10 cellular contexts compared by ENCODE assay signal in the genomic region with DNA sequence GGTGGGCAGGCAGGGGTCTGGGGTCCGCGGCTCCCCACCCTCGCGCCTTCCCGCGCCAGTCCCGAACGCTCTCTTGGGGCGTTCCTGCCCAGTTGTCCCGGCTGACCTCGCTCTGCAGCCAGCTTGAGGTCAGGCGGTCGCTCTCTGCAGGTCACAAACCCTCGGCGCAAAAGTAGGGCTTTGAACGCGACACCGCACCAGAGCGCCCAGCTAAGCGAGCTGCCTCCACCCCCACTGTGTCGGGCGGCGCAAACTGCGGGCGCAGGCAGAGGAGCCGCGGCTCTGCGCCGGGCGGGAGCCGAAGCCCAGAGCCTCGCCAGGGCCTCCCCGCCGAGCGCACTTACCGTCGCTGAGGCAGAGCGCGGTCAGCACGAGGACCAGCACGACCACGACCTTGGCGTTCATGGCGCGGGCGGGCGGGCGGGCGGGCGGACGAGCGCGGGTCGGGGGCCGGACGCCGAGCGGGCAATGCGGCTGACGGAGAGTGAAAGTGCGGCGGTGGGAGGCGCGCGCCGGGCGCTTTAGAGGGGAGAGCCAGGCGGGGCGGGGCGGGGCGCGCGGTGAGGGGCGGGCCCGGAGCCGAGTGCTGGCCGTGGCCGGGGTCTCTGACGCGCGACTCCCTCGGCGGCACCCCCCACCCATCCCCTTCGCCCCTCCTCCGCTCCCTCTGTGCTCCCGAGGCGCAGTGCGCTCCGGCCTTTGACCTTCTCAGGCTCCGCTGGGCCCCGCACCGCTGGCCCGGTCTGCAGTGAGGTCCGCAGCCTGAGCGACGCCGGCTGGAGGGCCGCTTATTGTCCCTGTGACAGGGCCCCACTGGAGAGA. TPM values are rescaled to one million over a fixed set of nuclear protein-coding genes. Genes with fewer than 3 reads are reported as not detected.
DNase-seq lines count a peak whose midpoint lies in the region; ATAC-seq and TF ChIP-seq lines count a peak whose summit lies in the region.
"Had no signal": no experiment of that assay in that cellular context is flagged by ENCODE, and none has a peak within 500 bp of the region (broad histone marks: within the 10 kb centered on the region; RNA-seq: fewer than 3 reads in every experiment).

CXCL12 (minus strand) TSS at position 497 of the 822 bp plus-strand sequence; CDS start at position 405, 92 bp downstream.

- no peaks in the 10 kb centered on the region for H3K36me3 ChIP-seq in ES-I3 (ENCODE audit: insufficient read depth, low read length)
- peaks cover 0 to 13% (median 0%) of the 10 kb centered on the region in 9 donors for H3K36me3 ChIP-seq in heart right ventricle

- peak; percentile 25 to 77 (median 52) for ATAC-seq in heart right ventricle
- no peak for ATAC-seq in GM18858 (IDR thresholded peaks at IDR 0.05; ENCODE audit: unreplicated experiment)
- ATAC-seq in GM18505 (IDR thresholded peaks at IDR 0.05; ENCODE audit: unreplicated experiment), result no peak

- TF ChIP-seq POLR2A in GM18505 (IDR thresholded peaks at IDR 0.05; ENCODE audit: borderline replicate concordance, extremely low read depth, insufficient read depth, insufficient read length), result no peak

- H3K9ac ChIP-seq in ES-I3 (ENCODE audit: low read depth, low read length), result peak within 1 kb of the TSS; percentile 73

- H3K4me3 ChIP-seq in WI38 (ENCODE audit: low read depth, low read length) (peak within 1 kb of the TSS; percentile 52), heart right ventricle (peak within 1 kb of the TSS; percentile 52 to 95 (median 72)), retinal pigment epithelial cell (ENCODE audit: low read length) (peak within 1 kb of the TSS; percentile 37)

- H3K4me1 ChIP-seq in ES-I3 (ENCODE audit: insufficient read depth, low read length), result peaks cover 21% of the 10 kb centered on the region
- H3K4me1 ChIP-seq in heart right ventricle, result peaks cover 3 to 65% (median 35%) of the 10 kb centered on the region in 9 donors

- H3K9me3 ChIP-seq in ES-I3 (ENCODE audit: control insufficient read depth, insufficient read depth, low read length), result no peaks in the 10 kb centered on the region
- no peaks in the 10 kb centered on the region for H3K9me3 ChIP-seq in heart right ventricle

- TF ChIP-seq CTCF in WI38 (IDR thresholded peaks at IDR 0.05; ENCODE audit: low read depth, low read length), result no peak
- TF ChIP-seq CTCF in heart right ventricle (IDR thresholded peaks at IDR 0.05), result no peak
- no peak for TF ChIP-seq CTCF in retinal pigment epithelial cell (conservative IDR thresholded peaks at IDR 0.05; ENCODE audit: low read depth, low read length)

- DNase-seq in heart right ventricle (peak; percentile 59 to 73), retinal pigment epithelial cell (ENCODE audit: low read depth) (no peak), D341Med (ENCODE audit: low spot score) (no peak)
- no peak for DNase-seq in stimulated activated CD4-positive, alpha-beta T cell treated with anti-CD3 and anti-CD28 coated beads, Interleukin-4, amount 100 ng/mL, for 4 hours

- H3K27ac ChIP-seq in heart right ventricle, result peak within 1 kb of the TSS; percentile 27 to 92 (median 80)

- intact Hi-C loops in heart right ventricle (cut with DNase I), result loop anchor here (2.0 to 10.0 kb wide), 16 partner anchors 68 to 713 kb away; no protein-coding TSS in a partner anchor

- H3K27me3 ChIP-seq in heart right ventricle, result peaks cover 0 to 48% (median 0%) of the 10 kb centered on the region in 7 donors

- 1% methylated on average over 73 to 98 of the region's 98 CpGs for WGBS in heart right ventricle, 2 donors

RNA-seq across cellular contexts. Expression of gene CXCL12, which starts in this region (rescaled TPM):
- 100 to 1,000 TPM in 7 of 10 donors, 10 to 100 TPM in 3; 54.2 to 275 (median 145) TPM for total RNA-seq in heart right ventricle
- polyA plus RNA-seq in heart right ventricle, result 10 to 100 TPM; 53.7 to 89.4 TPM
- total RNA-seq: HT1080 had no signal
- polyA plus RNA-seq: keratinocyte had no signal

Comparison
In these comparisons a context has a peak if more than half of its experiments do, and no peak if none do; other contexts are left out.
1. ATAC-seq: peak in heart right ventricle (8 of 8); none in GM18858 (single experiment) and GM18505 (single experiment).
2. DNase-seq: peak in heart right ventricle (2 of 2); none in retinal pigment epithelial cell (single experiment), stimulated activated CD4-positive, alpha-beta T cell treated with anti-CD3 and anti-CD28 coated beads, Interleukin-4, amount 100 ng/mL, for 4 hours (0 of 2) and D341Med (single experiment).
3. Peak in every context shown above with its lines, with median percentiles within 50 percentile points of each other: H3K4me3 ChIP-seq.